ENCODE assay signal across 21 cellular contexts in genomic region chr19:993361-993830, GRCh38. TPM values are rescaled to one million over a fixed set of nuclear protein-coding genes. Genes with fewer than 3 reads are reported as not detected.
"Had no signal": no experiment of that assay in that cellular context is flagged by ENCODE, and none has a peak within 500 bp of the region (broad histone marks: within the 10 kb centered on the region; RNA-seq: fewer than 3 reads in every experiment).

No MANE protein-coding gene starts in this region.

- DNase-seq: activated CD4-positive, alpha-beta T cell treated with anti-CD3 and anti-CD28 coated beads, Interleukin-2, amount 50 U/mL, for 1 hour; activated naive CD4-positive, alpha-beta T cell treated with Interleukin-2 at 50 U/mL for 16 hours; activated T-cell treated with anti-CD3 and anti-CD28 coated beads for 4 hours; aorta; erythroblast; gastrocnemius medialis; heart right ventricle; left colon; midbrain; ovary; sigmoid colon; spleen; stimulated activated CD4-positive, alpha-beta T cell treated with anti-CD3 and anti-CD28 coated beads, Interleukin-1b, Interleukin-23, amount 100 ng/mL, for 48 hours had no signal

- H3K4me2 ChIP-seq: neural progenitor cell had no signal

- H3K36me3 ChIP-seq: neural progenitor cell, ovary had no signal

- H3K9ac ChIP-seq: neural progenitor cell had no signal

- H3K27ac Mint-ChIP-seq: dendritic cell treated with granulocyte-macrophage colony-stimulating factor and Interleukin-4, amounts not matched to agents 40 ng/mL and 50 ng/mL, for 4 days; neural progenitor cell had no signal

- ATAC-seq: activated CD4-positive, CD25-positive, alpha-beta regulatory T cell treated with anti-CD3 and anti-CD28 coated beads, Interleukin-2, amount 50 U/mL, for 24 hours; gastrocnemius medialis; left colon had no signal

- H3K27ac ChIP-seq: gastrocnemius medialis, heart right ventricle, neural progenitor cell, ovary, sigmoid colon, spleen had no signal

- H3K9me3 Mint-ChIP-seq: dendritic cell treated with granulocyte-macrophage colony-stimulating factor and Interleukin-4, amounts not matched to agents 40 ng/mL and 50 ng/mL, for 4 days; neural progenitor cell had no signal

- H2AFZ ChIP-seq: neural progenitor cell had no signal

- H3K4me3 Mint-ChIP-seq: dendritic cell treated with granulocyte-macrophage colony-stimulating factor and Interleukin-4, amounts not matched to agents 40 ng/mL and 50 ng/mL, for 4 days had no signal

- H3K9me3 ChIP-seq: gastrocnemius medialis, heart right ventricle, ovary, sigmoid colon, spleen had no signal

- H3K4me3 ChIP-seq: gastrocnemius medialis, heart right ventricle, neural progenitor cell, ovary, sigmoid colon, spleen had no signal

RNA-seq across cellular contexts. Expression of gene GRIN3B, which starts 6.8 kb away (rescaled TPM):
- total RNA-seq: activated CD8-positive, alpha-beta memory T cell treated with anti-CD3 and anti-CD28 coated beads for 36 hours; gastrocnemius medialis; left colon had no signal
- polyA plus RNA-seq: aorta, spleen had no signal

RNA-seq across cellular contexts. Expression of gene RNU6-2, which starts 27.9 kb away (rescaled TPM):
- total RNA-seq: activated CD8-positive, alpha-beta memory T cell treated with anti-CD3 and anti-CD28 coated beads for 36 hours; aorta; gastrocnemius medialis; heart right ventricle; left colon; lung microvascular endothelial cell; myocyte; ovary; pulmonary artery endothelial cell; sigmoid colon; spleen had no signal
- polyA plus RNA-seq: aorta, heart right ventricle, ovary, sigmoid colon, spleen, thymus had no signal
